ENCODE assay signal across 21 cellular contexts in the genomic region with DNA sequence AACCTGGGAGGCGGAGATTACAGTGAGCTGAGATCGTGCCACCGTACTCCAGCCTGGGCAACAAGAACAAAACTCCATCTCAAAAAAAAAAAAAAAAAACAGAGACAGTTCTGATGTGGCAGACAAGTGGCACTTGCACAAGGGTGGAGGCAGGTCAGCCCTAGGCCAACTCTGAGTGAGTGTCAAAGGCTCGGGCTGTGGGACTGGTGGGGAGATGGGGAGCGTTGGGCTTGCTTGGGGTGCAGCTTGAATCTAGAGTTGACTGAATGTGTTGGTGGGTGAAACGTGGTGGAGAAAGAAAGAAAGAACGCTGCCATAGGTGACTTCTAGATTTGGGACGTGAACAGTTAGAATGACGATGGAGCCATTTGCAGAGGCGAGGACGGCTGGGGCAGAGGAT.
"Had no signal": no experiment of that assay in that cellular context is flagged by ENCODE, and none has a peak within 500 bp of the region (broad histone marks: within the 10 kb centered on the region; RNA-seq: fewer than 3 reads in every experiment).

No MANE protein-coding gene starts in this region.

- DNase-seq: Kasumi-1, MM.1S, NCI-H1092 treated with DMSO at 0.1 percent for 48 hours, NCI-H1436, NCI-H187, NCI-H2029, NCI-H2081 treated with DMSO at 0.1 percent for 48 hours, NCI-H2171, NCI-H226, NCI-H446, NCI-H510A, NCI-H524 treated with DMSO at 0.1 percent for 48 hours, NCI-H69, NCI-H774, SHP77, SK-N-SH had no signal

- ATAC-seq: K562 had no signal

- H3K27ac Mint-ChIP-seq: IgD-negative memory B cell had no signal

- H3K4me3 Mint-ChIP-seq: IgD-negative memory B cell had no signal

- H3K4me3 ChIP-seq: K562 had no signal

- H3K9me3 ChIP-seq: SK-N-SH had no signal

- H3K27ac ChIP-seq: HL-60, KMS-11, RWPE1 had no signal
